ENCODE assay signal across 22 cellular contexts in genomic region chr4:99806545-99806944, GRCh38. TPM values are rescaled to one million over a fixed set of nuclear protein-coding genes. Genes with fewer than 3 reads are reported as not detected.
"Had no signal": no experiment of that assay in that cellular context is flagged by ENCODE, and none has a peak within 500 bp of the region (broad histone marks: within the 10 kb centered on the region; RNA-seq: fewer than 3 reads in every experiment).

No MANE protein-coding gene starts in this region.

- H3K9ac ChIP-seq: SK-N-SH had no signal

- H3K27me3 ChIP-seq: MG63 had no signal

- ATAC-seq: Panc1, PC-3 had no signal

- H3K27ac ChIP-seq: RWPE1 had no signal

- DNase-seq: KBM-7, MG63, NCI-H1092, NCI-H1105 treated with DMSO at 0.1 percent for 48 hours, NCI-H1417 treated with DMSO at 0.1 percent for 48 hours, NCI-H146, NCI-H1694 treated with DMSO at 0.1 percent for 48 hours, NCI-H1930, NCI-H2081, NCI-H2171, NCI-H226, NCI-H510A, NCI-H524 treated with DMSO at 0.1 percent for 48 hours, NCI-H69, NCI-H774, PC-3, SHP77, SK-N-SH, SW 1271 had no signal

- H3K9me3 ChIP-seq: MG63, SK-N-SH had no signal

- H3K36me3 ChIP-seq: MG63 had no signal

- H3K4me3 ChIP-seq: MG63 had no signal

RNA-seq across cellular contexts. Expression of gene DAPP1, which starts 10.1 kb away (rescaled TPM):
- total RNA-seq: SK-MEL-5 had no signal
- polyA plus RNA-seq: SK-N-SH had no signal
